Comparison of ENCODE assay signal across 24 cellular contexts in the genomic region with DNA sequence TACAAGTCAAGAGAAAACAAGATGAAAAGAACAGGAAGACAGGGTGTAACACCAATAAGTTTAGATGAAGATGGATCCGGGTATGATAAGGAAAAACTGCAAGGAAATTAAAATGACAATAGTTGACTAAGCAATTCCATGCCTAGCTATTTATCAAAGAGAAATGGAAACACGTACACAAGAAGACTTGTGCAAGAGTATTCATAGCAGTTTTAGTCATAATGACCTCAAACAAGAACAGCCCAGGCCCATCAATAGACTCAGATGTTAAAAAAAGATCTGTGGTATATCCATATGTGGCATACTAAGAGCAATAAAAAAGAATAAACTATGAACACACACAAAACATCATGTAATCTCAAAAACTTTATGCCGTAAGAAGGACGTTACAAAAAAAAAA. TPM values are rescaled to one million over a fixed set of nuclear protein-coding genes. Genes with fewer than 3 reads are reported as not detected.
"Had no signal": no experiment of that assay in that cellular context is flagged by ENCODE, and none has a peak within 500 bp of the region (broad histone marks: within the 10 kb centered on the region; RNA-seq: fewer than 3 reads in every experiment).

No MANE protein-coding gene starts in this region.

- H3K9me3 ChIP-seq: SJSA1 had no signal

- ATAC-seq: HepG2, K562 had no signal

- H3K9ac ChIP-seq: KMS-11 had no signal

- H3K27me3 ChIP-seq: SJSA1 had no signal

- H3K4me2 ChIP-seq: KMS-11 had no signal

- H3K4me1 Mint-ChIP-seq: IgD-negative memory B cell had no signal

- H3K36me3 ChIP-seq: SJSA1 had no signal

- H3K27ac Mint-ChIP-seq: IgD-negative memory B cell had no signal

- H3K27me3 Mint-ChIP-seq: IgD-negative memory B cell had no signal

- H3K4me3 ChIP-seq: K562, SJSA1, SK-N-MC had no signal

- H3K4me1 ChIP-seq: SJSA1 had no signal

- H3K27ac ChIP-seq: KMS-11, SJSA1, SK-N-MC had no signal

- H3K36me3 Mint-ChIP-seq: IgD-negative memory B cell had no signal

- H3K4me3 Mint-ChIP-seq: IgD-negative memory B cell had no signal

- DNase-seq: Kasumi-1, MM.1S, NCI-H1092 treated with DMSO at 0.1 percent for 48 hours, NCI-H1436, NCI-H187, NCI-H2029, NCI-H2081 treated with DMSO at 0.1 percent for 48 hours, NCI-H2171, NCI-H226, NCI-H446, NCI-H510A, NCI-H524 treated with DMSO at 0.1 percent for 48 hours, NCI-H69, NCI-H774, Right ventricle myocardium superior, RPMI8226, SIG-M5 had no signal

RNA-seq across cellular contexts. Expression of a gene that starts 33.2 kb away (rescaled TPM):
- total RNA-seq: HepG2, HT1080, Right ventricle myocardium superior, SJSA1 had no signal
- polyA plus RNA-seq: HepG2, IgD-negative memory B cell had no signal
